13 cellular contexts compared by ENCODE assay signal in the genomic region with DNA sequence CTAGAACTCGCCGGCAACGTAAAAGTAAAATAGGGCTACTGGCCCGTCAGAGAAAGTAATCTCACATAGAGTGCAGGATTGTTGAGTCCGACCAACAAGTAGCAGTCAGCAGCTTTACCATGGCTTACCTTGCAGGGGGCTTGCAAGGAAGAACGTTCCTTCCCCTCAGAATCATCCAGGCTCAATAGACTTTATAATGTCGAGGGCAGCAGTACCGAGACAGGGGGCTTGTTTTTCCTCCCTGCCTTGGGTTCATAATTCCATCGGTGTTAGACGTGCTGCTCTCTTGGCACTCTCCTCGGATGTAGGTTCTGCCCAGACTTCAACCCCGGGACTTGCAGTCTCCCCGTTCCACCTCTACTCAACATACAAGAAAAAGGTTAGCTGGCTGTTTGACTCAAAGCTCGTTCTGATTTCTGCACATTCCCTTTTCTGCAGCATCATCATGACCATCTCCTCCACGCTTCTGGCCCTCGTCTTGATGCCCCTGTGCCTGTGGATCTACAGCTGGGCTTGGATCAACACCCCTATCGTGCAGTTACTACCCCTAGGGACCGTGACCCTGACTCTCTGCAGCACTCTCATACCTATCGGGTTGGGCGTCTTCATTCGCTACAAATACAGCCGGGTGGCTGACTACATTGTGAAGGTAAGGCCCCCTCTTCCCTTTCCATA. TPM values are rescaled to one million over a fixed set of nuclear protein-coding genes. Genes with fewer than 3 reads are reported as not detected.
DNase-seq lines count a peak whose midpoint lies in the region; ATAC-seq lines count a peak whose summit lies in the region.
"Had no signal": no experiment of that assay in that cellular context is flagged by ENCODE, and none has a peak within 500 bp of the region (broad histone marks: within the 10 kb centered on the region; RNA-seq: fewer than 3 reads in every experiment).

No MANE protein-coding gene starts in this region.

- no peak for ATAC-seq in T-cell (replicated peaks in 1 of 4)
- no peak for ATAC-seq in stimulated activated naive CD8-positive, alpha-beta T cell treated with anti-CD3 and anti-CD28 coated beads, Interleukin-15, amount 100 ng/mL, for 72 hours
- no peak for ATAC-seq in aorta (ENCODE audit: low FRiP score)
- ATAC-seq: Right ventricle myocardium inferior had no signal

- H3K9ac ChIP-seq in iPS-15b (ENCODE audit: low read depth, low read length), result no peak overlapping the region

- H3K4me3 Mint-ChIP-seq in activated naive CD4-positive, alpha-beta T cell treated with anti-CD3 and anti-CD28 coated beads, Interleukin-2, amount 50 U/mL, for 24 hours, result peak overlapping the region; percentile 81
- peak overlapping the region; percentile 67 to 72 (median 70) for H3K4me3 Mint-ChIP-seq in T-cell
- H3K4me3 Mint-ChIP-seq in stimulated activated naive CD8-positive, alpha-beta T cell treated with anti-CD3 and anti-CD28 coated beads, Interleukin-15, amount 100 ng/mL, for 72 hours, result peak overlapping the region; percentile 52 to 81

- peaks cover 60% of the 10 kb centered on the region for H3K27me3 Mint-ChIP-seq in activated naive CD4-positive, alpha-beta T cell treated with anti-CD3 and anti-CD28 coated beads, Interleukin-2, amount 50 U/mL, for 24 hours
- H3K27me3 Mint-ChIP-seq in T-cell, result peaks cover 61 to 72% of the 10 kb centered on the region in 2 donors
- H3K27me3 Mint-ChIP-seq in stimulated activated naive CD8-positive, alpha-beta T cell treated with anti-CD3 and anti-CD28 coated beads, Interleukin-15, amount 100 ng/mL, for 72 hours, result peaks cover 83% of the 10 kb centered on the region

- no peak for DNase-seq in activated naive CD4-positive, alpha-beta T cell (lab: John Stamatoyannopoulos, UW)
- DNase-seq in T-cell (no peak), aorta (no peak), NCI-H446 treated with DMSO at 0.1 percent for 48 hours (lab: John Stamatoyannopoulos, UW) (no peak), pons (ENCODE audit: low spot score) (no peak)
- no peak for DNase-seq in stimulated activated naive CD8-positive, alpha-beta T cell treated with anti-CD3 and anti-CD28 coated beads, Interleukin-15, amount 100 ng/mL, for 72 hours
- DNase-seq: NCI-H2227 treated with DMSO at 0.1 percent for 48 hours had no signal

- H3K27me3 ChIP-seq in iPS-15b (ENCODE audit: control insufficient read depth, insufficient read depth, low read length), result peaks cover 76% of the 10 kb centered on the region
- H3K27me3 ChIP-seq in aorta (ENCODE audit: control insufficient read depth in 1 of 2, insufficient read depth in 2 of 2, low read length in 1 of 2), result no peaks in the 10 kb centered on the region

- H3K9me3 ChIP-seq in iPS-15b (ENCODE audit: control insufficient read depth, insufficient read depth, low read length), result no peaks in the 10 kb centered on the region
- no peaks in the 10 kb centered on the region for H3K9me3 ChIP-seq in aorta (ENCODE audit: control insufficient read depth, low read length)
- H3K9me3 ChIP-seq: neutrophil had no signal

- WGBS in aorta, 2 donors, result 43 to 52% methylated on average over 22 of the region's 22 CpGs

- no peak overlapping the region for H3K27ac Mint-ChIP-seq in activated naive CD4-positive, alpha-beta T cell treated with anti-CD3 and anti-CD28 coated beads, Interleukin-2, amount 50 U/mL, for 24 hours
- no peak overlapping the region for H3K27ac Mint-ChIP-seq in T-cell
- H3K27ac Mint-ChIP-seq in stimulated activated naive CD8-positive, alpha-beta T cell treated with anti-CD3 and anti-CD28 coated beads, Interleukin-15, amount 100 ng/mL, for 72 hours, result no peak overlapping the region

- peaks cover 6% of the 10 kb centered on the region for H3K4me1 ChIP-seq in iPS-15b (ENCODE audit: control insufficient read depth, insufficient read depth, low read length)
- no peaks in the 10 kb centered on the region for H3K4me1 ChIP-seq in aorta (ENCODE audit: control insufficient read depth in 1 of 2, insufficient read depth in 2 of 2, low read length in 2 of 2)

- no peak overlapping the region for H3K27ac ChIP-seq in aorta (ENCODE audit: low read depth in 1 of 2, low read length in 2 of 2)
- H3K27ac ChIP-seq: neutrophil had no signal

- intact Hi-C loops in aorta (cut with DNase I), result no loop called here

- no peaks in the 10 kb centered on the region for H3K36me3 Mint-ChIP-seq in activated naive CD4-positive, alpha-beta T cell treated with anti-CD3 and anti-CD28 coated beads, Interleukin-2, amount 50 U/mL, for 24 hours
- H3K36me3 Mint-ChIP-seq in T-cell, result no peaks in the 10 kb centered on the region

- POLR2A ChIA-PET in T-cell (lab: Charles Lee), result no interaction called here

- no peaks in the 10 kb centered on the region for H3K9me3 Mint-ChIP-seq in activated naive CD4-positive, alpha-beta T cell treated with anti-CD3 and anti-CD28 coated beads, Interleukin-2, amount 50 U/mL, for 24 hours
- H3K9me3 Mint-ChIP-seq in T-cell, result peaks cover 0 to 4% (median 0%) of the 10 kb centered on the region in 3 donors
- H3K9me3 Mint-ChIP-seq in stimulated activated naive CD8-positive, alpha-beta T cell treated with anti-CD3 and anti-CD28 coated beads, Interleukin-15, amount 100 ng/mL, for 72 hours, result no peaks in the 10 kb centered on the region

- no peaks in the 10 kb centered on the region for H3K36me3 ChIP-seq in iPS-15b (ENCODE audit: control insufficient read depth, insufficient read depth, low read length)
- H3K36me3 ChIP-seq in aorta (ENCODE audit: control insufficient read depth in 1 of 2, insufficient read depth in 2 of 2, low read length in 1 of 2), result no peaks in the 10 kb centered on the region
- H3K36me3 ChIP-seq: neutrophil had no signal

- H3K4me3 ChIP-seq in iPS-15b (ENCODE audit: low read depth, low read length) (peak overlapping the region; percentile 59), aorta (ENCODE audit: low read length in 2 of 2) (no peak overlapping the region)

- H3K4me1 Mint-ChIP-seq in activated naive CD4-positive, alpha-beta T cell treated with anti-CD3 and anti-CD28 coated beads, Interleukin-2, amount 50 U/mL, for 24 hours, result peaks cover 17% of the 10 kb centered on the region
- peaks cover 14 to 19% (median 19%) of the 10 kb centered on the region in 3 donors for H3K4me1 Mint-ChIP-seq in T-cell
- H3K4me1 Mint-ChIP-seq in stimulated activated naive CD8-positive, alpha-beta T cell treated with anti-CD3 and anti-CD28 coated beads, Interleukin-15, amount 100 ng/mL, for 72 hours, result peaks cover 17% of the 10 kb centered on the region

- CTCF ChIA-PET in T-cell (lab: Charles Lee), result no interaction called here

RNA-seq across cellular contexts. Expression of a gene that starts 1.5 kb away (rescaled TPM):
- total RNA-seq in T-cell (under 1 TPM in 1 of 5 donors, not detected in 4; 0.40 TPM), aorta (under 1 TPM in 1 of 2 donors, not detected in 1; 0.48 TPM)
- polyA plus RNA-seq in aorta, result 1 to 10 TPM in 1 of 2 donors, under 1 TPM in 1; 0.13 to 1.1 TPM
- total RNA-seq: dermis blood vessel endothelial cell, Right ventricle myocardium inferior had no signal

RNA-seq across cellular contexts. Expression of a gene that starts 5.4 kb away (rescaled TPM):
- total RNA-seq in T-cell (not detected), aorta (not detected)
- not detected for polyA plus RNA-seq in aorta
- total RNA-seq: dermis blood vessel endothelial cell, Right ventricle myocardium inferior had no signal
- polyA plus RNA-seq: adipose tissue had no signal
